In the genomic region with DNA sequence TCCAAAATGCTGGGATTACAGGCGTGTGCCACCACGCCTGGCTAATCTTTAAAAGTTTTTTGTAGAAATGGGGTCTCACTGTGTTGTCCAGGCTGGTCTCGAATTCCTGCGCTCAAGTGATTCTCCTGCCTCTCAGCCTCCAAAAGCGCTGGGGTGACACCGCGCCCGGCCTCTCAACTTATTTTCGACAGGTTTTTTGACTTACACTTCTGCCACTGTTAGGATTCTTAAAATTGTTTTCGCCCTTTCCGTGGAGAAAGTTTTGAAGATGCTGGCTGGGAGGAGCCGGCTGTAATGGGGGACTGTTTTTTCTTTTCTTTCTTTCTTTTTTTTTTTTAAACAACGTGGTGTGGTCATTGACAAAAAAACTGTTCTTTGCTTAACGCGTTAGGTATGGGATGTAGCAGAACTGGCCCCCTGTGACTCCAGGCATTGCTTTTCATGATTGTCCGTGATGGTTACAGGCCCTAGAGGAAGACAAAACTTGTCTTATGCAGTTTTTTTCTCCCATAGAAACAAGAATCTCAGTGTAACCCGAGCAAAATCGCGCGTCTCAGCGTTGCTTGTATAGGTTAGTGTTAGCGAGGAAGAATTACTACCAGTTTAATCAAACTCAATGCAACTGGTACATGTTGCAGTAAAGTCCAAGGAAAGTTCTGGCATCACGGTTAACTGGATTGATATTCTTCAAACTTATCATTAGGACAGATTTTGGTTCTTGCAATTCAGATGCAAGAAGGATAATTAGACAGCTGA, we compare ENCODE assay signal across 8 cellular contexts. TPM values are rescaled to one million over a fixed set of nuclear protein-coding genes. Genes with fewer than 3 reads are reported as not detected.
DNase-seq lines count a peak whose midpoint lies in the region; ATAC-seq and TF ChIP-seq lines count a peak whose summit lies in the region.

No MANE protein-coding gene starts in this region.

- H3K9me3 ChIP-seq in Loucy (ENCODE audit: insufficient read depth, low read depth, low read length) (no peaks in the 10 kb centered on the region), smooth muscle cell (replicated peaks; ENCODE audit: low read depth) (no peaks in the 10 kb centered on the region)

- DNase-seq in COLO829 (ENCODE audit: low spot score) (peak; percentile 44), smooth muscle cell (lab: John Stamatoyannopoulos, UW; ENCODE audit: unreplicated experiment) (no peak), GM20000 (ENCODE audit: low spot score) (no peak)
- no peak for DNase-seq in activated naive CD4-positive, alpha-beta T cell treated with anti-CD3 and anti-CD28 coated beads, Interleukin-2, amount 50 U/mL, for 72 hours (ENCODE audit: low spot score in 2 of 2)

- peaks cover 4% of the 10 kb centered on the region; the same call in 1 of the 2 replicates for H3F3A ChIP-seq in Loucy (ENCODE audit: low read depth)
- peaks cover 7% of the 10 kb centered on the region for H3F3A ChIP-seq in smooth muscle cell (ENCODE audit: low read depth)

- H3K9ac ChIP-seq in Loucy (ENCODE audit: low read depth, low read length, poor library complexity, severe bottlenecking): peak overlapping the region; percentile 93
- peak overlapping the region; percentile 88 for H3K9ac ChIP-seq in smooth muscle cell (ENCODE audit: low read depth)

- no peaks in the 10 kb centered on the region for H3K36me3 ChIP-seq in Loucy (ENCODE audit: insufficient read depth, low read length)
- H3K36me3 ChIP-seq in smooth muscle cell (ENCODE audit: low read depth): no peaks in the 10 kb centered on the region

- peak overlapping the region; percentile 89 to 96 for H3K27ac Mint-ChIP-seq in activated naive CD4-positive, alpha-beta T cell treated with anti-CD3 and anti-CD28 coated beads, Interleukin-2, amount 50 U/mL, for 72 hours

- H2AFZ ChIP-seq in Loucy (ENCODE audit: low read length) (no peak overlapping the region), smooth muscle cell (ENCODE audit: low read depth) (no peak overlapping the region)

- no peaks in the 10 kb centered on the region for H3K9me2 ChIP-seq in Loucy (replicated peaks; ENCODE audit: low read depth, low read length)

- H3K27ac ChIP-seq in smooth muscle cell (ENCODE audit: low read depth): peak overlapping the region; percentile 80

- H3K27me3 ChIP-seq in Loucy (ENCODE audit: insufficient read depth, low read length, poor library complexity, severe bottlenecking) (no peaks in the 10 kb centered on the region), smooth muscle cell (ENCODE audit: low read depth) (no peaks in the 10 kb centered on the region)

- no peak for ATAC-seq in activated naive CD4-positive, alpha-beta T cell treated with anti-CD3 and anti-CD28 coated beads, Interleukin-2, amount 50 U/mL, for 72 hours
- ATAC-seq in HG03432 (IDR thresholded peaks at IDR 0.05; ENCODE audit: unreplicated experiment) (no peak), HG03095 (IDR thresholded peaks at IDR 0.05; ENCODE audit: unreplicated experiment) (no peak)

- TF ChIP-seq CTCF in Loucy (conservative IDR thresholded peaks at IDR 0.05; ENCODE audit: low read length) (no peak), smooth muscle cell (IDR thresholded peaks at IDR 0.05; ENCODE audit: borderline replicate concordance, insufficient read depth, poor library complexity, severe bottlenecking) (no peak), GM20000 (IDR thresholded peaks at IDR 0.05; ENCODE audit: extremely low read depth, missing control alignments) (no peak)

- peaks cover 13 to 20% of the 10 kb centered on the region in 2 donors for H3K36me3 Mint-ChIP-seq in activated naive CD4-positive, alpha-beta T cell treated with anti-CD3 and anti-CD28 coated beads, Interleukin-2, amount 50 U/mL, for 72 hours

- no peaks in the 10 kb centered on the region for H3K9me3 Mint-ChIP-seq in activated naive CD4-positive, alpha-beta T cell treated with anti-CD3 and anti-CD28 coated beads, Interleukin-2, amount 50 U/mL, for 72 hours

- H4K20me1 ChIP-seq in Loucy (ENCODE audit: insufficient read depth, low read length, poor library complexity, severe bottlenecking) (peaks cover 55% of the 10 kb centered on the region), smooth muscle cell (ENCODE audit: low read depth) (peaks cover 57% of the 10 kb centered on the region)

- peak overlapping the region; percentile 90 for H3K4me2 ChIP-seq in Loucy (ENCODE audit: low read depth, low read length, poor library complexity, severe bottlenecking)
- H3K4me2 ChIP-seq in smooth muscle cell: peak overlapping the region; percentile 89

- H3K4me3 ChIP-seq in Loucy (ENCODE audit: low read length, poor library complexity, severe bottlenecking): peak overlapping the region; percentile 99
- peak overlapping the region; percentile 70 for H3K4me3 ChIP-seq in iPS-11a (ENCODE audit: low read depth, low read length)
- H3K4me3 ChIP-seq in smooth muscle cell: peak overlapping the region; percentile 92

- peaks cover 34% of the 10 kb centered on the region for H3K4me1 ChIP-seq in Loucy (ENCODE audit: insufficient read depth, low read length, poor library complexity, severe bottlenecking)
- H3K4me1 ChIP-seq in smooth muscle cell (ENCODE audit: low read depth): peaks cover 8% of the 10 kb centered on the region

- H3K79me2 ChIP-seq in Loucy (ENCODE audit: insufficient read depth, low read length): peaks cover 58% of the 10 kb centered on the region
- peaks cover 58% of the 10 kb centered on the region for H3K79me2 ChIP-seq in smooth muscle cell (ENCODE audit: low read depth)

- 2% methylated on average over 23 of the region's 23 CpGs for WGBS in smooth muscle cell (ENCODE audit: low lambda C conversion rate)

RNA-seq across cellular contexts. Expression of a gene that starts 1.2 kb away (rescaled TPM):
- 100 to 1,000 TPM; 118 to 183 TPM for total RNA-seq in activated naive CD4-positive, alpha-beta T cell treated with anti-CD3 and anti-CD28 coated beads, Interleukin-2, amount 50 U/mL, for 72 hours
- total RNA-seq in smooth muscle cell: 128 and 169 TPM in 2 replicates
- polyA plus RNA-seq in smooth muscle cell: 523 and 602 TPM in 2 replicates

RNA-seq across cellular contexts. Expression of a gene that starts 26.8 kb away (rescaled TPM):
- total RNA-seq in activated naive CD4-positive, alpha-beta T cell treated with anti-CD3 and anti-CD28 coated beads, Interleukin-2, amount 50 U/mL, for 72 hours: 10 to 100 TPM in 1 of 2 donors, 1 to 10 TPM in 1; 6.6 to 12.4 TPM
- 24.2 and 24.4 TPM in 2 replicates for total RNA-seq in smooth muscle cell
- polyA plus RNA-seq in smooth muscle cell: 6.8 and 7.4 TPM in 2 replicates
